Comparison of ENCODE assay signal across 21 cellular contexts in the genomic region with DNA sequence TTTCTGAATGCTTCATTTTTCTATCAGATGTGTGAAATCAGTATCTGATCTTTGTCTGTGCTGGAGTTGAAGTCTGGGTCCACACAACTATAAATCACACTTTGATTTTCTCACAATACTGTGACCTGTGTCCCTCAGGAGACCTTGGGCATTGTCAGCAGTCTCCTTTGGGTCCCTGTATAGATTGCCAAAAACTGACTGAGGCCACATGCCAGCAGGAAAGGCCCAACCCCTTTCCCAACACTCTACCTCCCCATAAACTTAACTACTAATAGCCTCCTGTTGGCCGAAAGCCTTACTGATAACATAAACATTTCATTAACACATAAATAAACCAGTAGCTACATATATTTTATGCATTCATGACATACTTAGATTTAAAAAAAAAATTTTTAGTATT.
"Had no signal": no experiment of that assay in that cellular context is flagged by ENCODE, and none has a peak within 500 bp of the region (broad histone marks: within the 10 kb centered on the region; RNA-seq: fewer than 3 reads in every experiment).

No MANE protein-coding gene starts in this region.

- H3K4me1 Mint-ChIP-seq: mesothelial cell of epicardium had no signal

- ATAC-seq: effector memory CD8-positive, alpha-beta T cell; gastrocnemius medialis; left lung; lower lobe of right lung; mucosa of descending colon had no signal

- H3K4me3 Mint-ChIP-seq: dendritic cell treated with granulocyte-macrophage colony-stimulating factor and Interleukin-4, amounts not matched to agents 40 ng/mL and 50 ng/mL, for 4 days; effector memory CD8-positive, alpha-beta T cell; endodermal cell; mesothelial cell of epicardium; naive B cell had no signal

- H3K27me3 ChIP-seq: esophagus muscularis mucosa, gastrocnemius medialis, heart right ventricle, left lung had no signal

- H3K4me3 ChIP-seq: esophagus muscularis mucosa, gastrocnemius medialis, heart right ventricle, left lung, lower lobe of right lung, mucosa of descending colon had no signal

- H3K9me3 ChIP-seq: esophagus muscularis mucosa, gastrocnemius medialis, heart right ventricle, left lung, lower lobe of right lung, mucosa of descending colon had no signal

- H3K9me3 Mint-ChIP-seq: endodermal cell had no signal

- H3K36me3 ChIP-seq: esophagus muscularis mucosa, gastrocnemius medialis, heart right ventricle, left lung, lower lobe of right lung had no signal

- H3K4me1 ChIP-seq: gastrocnemius medialis, lower lobe of right lung had no signal

- H3K27ac Mint-ChIP-seq: dendritic cell treated with granulocyte-macrophage colony-stimulating factor and Interleukin-4, amounts not matched to agents 40 ng/mL and 50 ng/mL, for 4 days; endodermal cell; mesothelial cell of epicardium; naive B cell had no signal

- DNase-seq: cortex of kidney; effector CD8-positive, alpha-beta T cell; effector memory CD8-positive, alpha-beta T cell; endodermal cell; foreskin fibroblast; foreskin melanocyte; gastrocnemius medialis; glutamatergic neuron; head of caudate nucleus; heart right ventricle; hippocampal formation; left cardiac atrium; left lung; lower lobe of right lung; mesenchymal stem cell; mucosa of descending colon; naive B cell had no signal

- H3K27ac ChIP-seq: epithelial cell of prostate, esophagus muscularis mucosa, gastrocnemius medialis, heart right ventricle, left lung, lower lobe of right lung had no signal

- H3K36me3 Mint-ChIP-seq: mesothelial cell of epicardium had no signal
